ENCODE assay signal across 1 cellular context in the genomic region with DNA sequence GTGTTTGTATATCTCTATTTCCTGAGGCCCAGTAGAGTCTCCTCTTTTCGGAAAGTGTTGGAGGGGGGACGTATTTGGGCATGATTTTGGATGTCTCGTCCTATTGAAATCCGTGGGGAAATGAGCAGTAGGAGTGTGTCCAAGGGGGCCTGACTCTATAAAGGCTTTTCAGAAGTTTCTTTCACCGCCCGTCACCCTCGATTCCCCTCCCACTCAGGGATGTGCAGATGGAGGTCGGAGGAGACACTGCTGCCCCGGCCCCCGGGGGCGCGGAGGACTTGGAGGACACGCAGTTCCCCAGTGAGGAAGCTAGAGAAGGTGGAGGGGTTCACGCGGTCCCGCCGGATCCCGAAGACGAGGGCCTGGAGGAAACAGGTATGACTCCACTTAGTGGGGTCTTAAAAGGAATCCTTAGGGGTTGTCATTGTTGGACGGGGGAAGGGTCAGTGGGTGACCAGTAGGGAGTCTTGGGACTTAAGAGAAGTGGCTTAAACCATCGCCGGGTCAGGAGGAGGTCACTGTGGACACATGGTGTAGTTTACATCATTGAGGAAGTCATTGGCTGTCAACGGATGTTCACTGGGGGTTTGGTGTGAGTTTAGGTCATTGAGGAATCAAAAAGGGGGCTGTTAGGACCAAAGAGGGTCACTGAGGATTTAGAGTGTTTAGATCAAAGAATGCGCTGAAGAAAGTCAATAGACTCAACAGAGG.
TF ChIP-seq lines count a peak whose summit lies in the region.

No MANE protein-coding gene starts in this region.

TF ChIP-seq in K562, 482 proteins besides CTCF, POLR2A, EP300 and RAD21 (continues in another document):
- no peak for TF ChIP-seq ETV6 (IDR thresholded peaks at IDR 0.05; ENCODE audit: borderline replicate concordance in 1 of 2, low read depth in 2 of 2, low read length in 1 of 2)
- peak; percentile 48; the same call in 1 of the 2 replicates for TF ChIP-seq ETV6 (CRISPR knock-in tag; IDR thresholded peaks at IDR 0.05; ENCODE audit: borderline replicate concordance)
- no peak for TF ChIP-seq CBX5 (IDR thresholded peaks at IDR 0.05; ENCODE audit: borderline replicate concordance, low read depth)
- 0 out of 2 replicates have a peak, but pooled peaks have one; percentile 1 for TF ChIP-seq DIDO1 (tag; IDR thresholded peaks at IDR 0.05; ENCODE audit: low read depth)
- no peak for TF ChIP-seq ARHGAP35 (IDR thresholded peaks at IDR 0.05; ENCODE audit: partially characterized antibody)
- TF ChIP-seq, protein P1, sequence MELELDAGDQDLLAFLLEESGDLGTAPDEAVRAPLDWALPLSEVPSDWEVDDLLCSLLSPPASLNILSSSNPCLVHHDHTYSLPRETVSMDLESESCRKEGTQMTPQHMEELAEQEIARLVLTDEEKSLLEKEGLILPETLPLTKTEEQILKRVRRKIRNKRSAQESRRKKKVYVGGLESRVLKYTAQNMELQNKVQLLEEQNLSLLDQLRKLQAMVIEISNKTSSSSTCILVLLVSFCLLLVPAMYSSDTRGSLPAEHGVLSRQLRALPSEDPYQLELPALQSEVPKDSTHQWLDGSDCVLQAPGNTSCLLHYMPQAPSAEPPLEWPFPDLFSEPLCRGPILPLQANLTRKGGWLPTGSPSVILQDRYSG (tag; conservative IDR thresholded peaks at IDR 0.05; ENCODE audit: low read depth) = no peak
- TF ChIP-seq PTTG1 (tag; IDR thresholded peaks at IDR 0.05; ENCODE audit: low read depth) = no peak
- no peak for TF ChIP-seq ZNF232 (CRISPR knock-in tag; IDR thresholded peaks at IDR 0.05)
- peak in 1 of 3 experiments; percentile 82; a peak in 2 of 6 replicates for TF ChIP-seq ZBTB11 (CRISPR knock-in tag; IDR thresholded peaks at IDR 0.05)
- peak; percentile 90 for TF ChIP-seq MYC (IDR thresholded peaks at IDR 0.05; ENCODE audit: low read depth, low read length)
- TF ChIP-seq MYC (CRISPR knock-in tag; IDR thresholded peaks at IDR 0.05; ENCODE audit: borderline replicate concordance, low read depth) = no peak
- TF ChIP-seq, protein P2, sequence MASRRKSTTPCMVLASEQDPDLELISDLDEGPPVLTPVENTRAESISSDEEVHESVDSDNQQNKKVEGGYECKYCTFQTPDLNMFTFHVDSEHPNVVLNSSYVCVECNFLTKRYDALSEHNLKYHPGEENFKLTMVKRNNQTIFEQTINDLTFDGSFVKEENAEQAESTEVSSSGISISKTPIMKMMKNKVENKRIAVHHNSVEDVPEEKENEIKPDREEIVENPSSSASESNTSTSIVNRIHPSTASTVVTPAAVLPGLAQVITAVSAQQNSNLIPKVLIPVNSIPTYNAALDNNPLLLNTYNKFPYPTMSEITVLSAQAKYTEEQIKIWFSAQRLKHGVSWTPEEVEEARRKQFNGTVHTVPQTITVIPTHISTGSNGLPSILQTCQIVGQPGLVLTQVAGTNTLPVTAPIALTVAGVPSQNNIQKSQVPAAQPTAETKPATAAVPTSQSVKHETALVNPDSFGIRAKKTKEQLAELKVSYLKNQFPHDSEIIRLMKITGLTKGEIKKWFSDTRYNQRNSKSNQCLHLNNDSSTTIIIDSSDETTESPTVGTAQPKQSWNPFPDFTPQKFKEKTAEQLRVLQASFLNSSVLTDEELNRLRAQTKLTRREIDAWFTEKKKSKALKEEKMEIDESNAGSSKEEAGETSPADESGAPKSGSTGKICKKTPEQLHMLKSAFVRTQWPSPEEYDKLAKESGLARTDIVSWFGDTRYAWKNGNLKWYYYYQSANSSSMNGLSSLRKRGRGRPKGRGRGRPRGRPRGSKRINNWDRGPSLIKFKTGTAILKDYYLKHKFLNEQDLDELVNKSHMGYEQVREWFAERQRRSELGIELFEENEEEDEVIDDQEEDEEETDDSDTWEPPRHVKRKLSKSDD (conservative IDR thresholded peaks at IDR 0.05; ENCODE audit: low read length) = no peak
- TF ChIP-seq TEAD4 (IDR thresholded peaks at IDR 0.05; ENCODE audit: low read length) = no peak
- no peak for TF ChIP-seq TEAD4 (CRISPR knock-in tag; IDR thresholded peaks at IDR 0.05; ENCODE audit: borderline replicate concordance)
- TF ChIP-seq NKRF (IDR thresholded peaks at IDR 0.05; ENCODE audit: borderline replicate concordance) = no peak; the same call in 1 of the 2 replicates
- TF ChIP-seq NELFE (IDR thresholded peaks at IDR 0.05; ENCODE audit: insufficient read depth, insufficient read length) = no peak
- no peak for TF ChIP-seq ZNF274 (IDR thresholded peaks at IDR 0.05; ENCODE audit: borderline replicate concordance, low read depth, low read length)
- TF ChIP-seq ZNF583 (CRISPR knock-in tag; IDR thresholded peaks at IDR 0.05) = no peak
- no peak for TF ChIP-seq CBFA2T2 (conservative IDR thresholded peaks at IDR 0.05)
- TF ChIP-seq FOXM1 (IDR thresholded peaks at IDR 0.05; ENCODE audit: low read depth) = no peak
- 0 out of 2 replicates have a peak, but pooled peaks have one; percentile 53 for TF ChIP-seq FOXM1 (CRISPR knock-in tag; IDR thresholded peaks at IDR 0.05; ENCODE audit: low read depth)
- TF ChIP-seq ZC3H4 (CRISPR knock-in tag; IDR thresholded peaks at IDR 0.05; ENCODE audit: borderline replicate concordance) = 0 out of 2 replicates have a peak, but pooled peaks have one; percentile 44
- TF ChIP-seq HMGXB4 (CRISPR knock-in tag; IDR thresholded peaks at IDR 0.05) = no peak
- no peak for TF ChIP-seq ILK (tag; IDR thresholded peaks at IDR 0.05; ENCODE audit: borderline replicate concordance, low read depth)
- TF ChIP-seq, protein P3, sequence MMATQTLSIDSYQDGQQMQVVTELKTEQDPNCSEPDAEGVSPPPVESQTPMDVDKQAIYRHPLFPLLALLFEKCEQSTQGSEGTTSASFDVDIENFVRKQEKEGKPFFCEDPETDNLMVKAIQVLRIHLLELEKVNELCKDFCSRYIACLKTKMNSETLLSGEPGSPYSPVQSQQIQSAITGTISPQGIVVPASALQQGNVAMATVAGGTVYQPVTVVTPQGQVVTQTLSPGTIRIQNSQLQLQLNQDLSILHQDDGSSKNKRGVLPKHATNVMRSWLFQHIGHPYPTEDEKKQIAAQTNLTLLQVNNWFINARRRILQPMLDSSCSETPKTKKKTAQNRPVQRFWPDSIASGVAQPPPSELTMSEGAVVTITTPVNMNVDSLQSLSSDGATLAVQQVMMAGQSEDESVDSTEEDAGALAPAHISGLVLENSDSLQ (IDR thresholded peaks at IDR 0.05) = 0 out of 2 replicates have a peak, but pooled peaks have one; percentile 8
- no peak for TF ChIP-seq DMBX1 (CRISPR knock-in tag; IDR thresholded peaks at IDR 0.05; ENCODE audit: borderline replicate concordance)
- no peak for TF ChIP-seq MTA3 (IDR thresholded peaks at IDR 0.05; ENCODE audit: borderline replicate concordance)
- TF ChIP-seq MEF2D (tag; conservative IDR thresholded peaks at IDR 0.05; ENCODE audit: low read depth) = no peak
- TF ChIP-seq ZNF644 (tag; IDR thresholded peaks at IDR 0.05; ENCODE audit: low read depth) = no peak
- peak; percentile 13 for TF ChIP-seq PHF20 (IDR thresholded peaks at IDR 0.05; ENCODE audit: partially characterized antibody)
- TF ChIP-seq ZNF609 (CRISPR knock-in tag; IDR thresholded peaks at IDR 0.05; ENCODE audit: borderline replicate concordance) = no peak
- 0 out of 2 replicates have a peak, but pooled peaks have one; percentile 27 for TF ChIP-seq ZNF41 (CRISPR knock-in tag; conservative IDR thresholded peaks at IDR 0.05)
- TF ChIP-seq CBX3 (IDR thresholded peaks at IDR 0.05; ENCODE audit: borderline replicate concordance in 1 of 2, low read length in 2 of 2) = no peak
- TF ChIP-seq BRCA1 (IDR thresholded peaks at IDR 0.05) = no peak
- TF ChIP-seq BRCA1 (CRISPR knock-in tag; IDR thresholded peaks at IDR 0.05) = no peak
- no peak for TF ChIP-seq SAFB2 (IDR thresholded peaks at IDR 0.05; ENCODE audit: borderline replicate concordance, low read depth, low read length, severe bottlenecking)
- TF ChIP-seq, protein P4, sequence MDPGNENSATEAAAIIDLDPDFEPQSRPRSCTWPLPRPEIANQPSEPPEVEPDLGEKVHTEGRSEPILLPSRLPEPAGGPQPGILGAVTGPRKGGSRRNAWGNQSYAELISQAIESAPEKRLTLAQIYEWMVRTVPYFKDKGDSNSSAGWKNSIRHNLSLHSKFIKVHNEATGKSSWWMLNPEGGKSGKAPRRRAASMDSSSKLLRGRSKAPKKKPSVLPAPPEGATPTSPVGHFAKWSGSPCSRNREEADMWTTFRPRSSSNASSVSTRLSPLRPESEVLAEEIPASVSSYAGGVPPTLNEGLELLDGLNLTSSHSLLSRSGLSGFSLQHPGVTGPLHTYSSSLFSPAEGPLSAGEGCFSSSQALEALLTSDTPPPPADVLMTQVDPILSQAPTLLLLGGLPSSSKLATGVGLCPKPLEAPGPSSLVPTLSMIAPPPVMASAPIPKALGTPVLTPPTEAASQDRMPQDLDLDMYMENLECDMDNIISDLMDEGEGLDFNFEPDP (CRISPR knock-in tag; IDR thresholded peaks at IDR 0.05) = no peak
